ENCODE assay signal across 11 cellular contexts in genomic region chr17:43543771-43544575, GRCh38. TPM values are rescaled to one million over a fixed set of nuclear protein-coding genes. Genes with fewer than 3 reads are reported as not detected.
DNase-seq lines count a peak whose midpoint lies in the region; ATAC-seq and TF ChIP-seq lines count a peak whose summit lies in the region.
"Had no signal": no experiment of that assay in that cellular context is flagged by ENCODE, and none has a peak within 500 bp of the region (broad histone marks: within the 10 kb centered on the region; RNA-seq: fewer than 3 reads in every experiment).

No MANE protein-coding gene starts in this region.

- no peak for ATAC-seq in SK-N-SH treated with all-trans-retinoic acid at 6 μM for 48 hours
- no peak for ATAC-seq in effector memory CD8-positive, alpha-beta T cell (replicated peaks)

- POLR2A ChIA-PET in SK-N-SH (lab: Yijun Ruan, JAX) = interaction anchor here (0.8 kb wide), 1 partner anchor 16 kb away, joined by 5 read pairs; no protein-coding TSS in a partner anchor

- no peak overlapping the region for H3K27ac Mint-ChIP-seq in effector memory CD8-positive, alpha-beta T cell

- CTCF ChIA-PET in SK-N-SH (lab: Yijun Ruan, JAX) = interaction anchor here (0.6 to 2.9 kb wide), 5 partner anchors 18 to 130 kb away, joined by 3 to 15 read pairs (median 4); no protein-coding TSS in a partner anchor

- no peak for TF ChIP-seq RAD21 in SK-N-SH (IDR thresholded peaks at IDR 0.05; ENCODE audit: low read length)

- no peaks in the 10 kb centered on the region for H3K9me3 Mint-ChIP-seq in effector memory CD8-positive, alpha-beta T cell

- TF ChIP-seq EP300 in SK-N-SH (IDR thresholded peaks at IDR 0.05; ENCODE audit: borderline replicate concordance in 1 of 2, low read depth in 1 of 2, low read length in 1 of 2) = no peak

- H2AFZ ChIP-seq in SK-N-SH (ENCODE audit: low read depth) (no peak overlapping the region), osteoblast (ENCODE audit: low read length) (no peak overlapping the region)

- H3K79me2 ChIP-seq in SK-N-SH (ENCODE audit: insufficient read depth) (peaks cover 39% of the 10 kb centered on the region), osteoblast (ENCODE audit: insufficient read depth, low read length) (no peaks in the 10 kb centered on the region)

- H3K27me3 ChIP-seq in SK-N-SH (ENCODE audit: insufficient read depth) (no peaks in the 10 kb centered on the region), osteoblast (ENCODE audit: insufficient read depth, low read length) (no peaks in the 10 kb centered on the region)
- H3K27me3 ChIP-seq: dorsolateral prefrontal cortex, testis had no signal

- H3K9me3 ChIP-seq in SK-N-SH (no peaks in the 10 kb centered on the region), osteoblast (ENCODE audit: low read depth, low read length) (no peaks in the 10 kb centered on the region)
- H3K9me3 ChIP-seq: testis had no signal

- H3K36me3 Mint-ChIP-seq in effector memory CD8-positive, alpha-beta T cell (ENCODE audit: insufficient read depth) = peaks cover 17% of the 10 kb centered on the region

- H3K27ac ChIP-seq in SK-N-SH (ENCODE audit: low read depth in 2 of 2, low read length in 1 of 2) = peak overlapping the region in 1 of 2 experiments; percentile 95; a peak in 2 of 4 replicates
- H3K27ac ChIP-seq in osteoblast (ENCODE audit: low read depth, low read length) = no peak overlapping the region
- H3K27ac ChIP-seq: dorsolateral prefrontal cortex, testis had no signal

- H3K4me2 ChIP-seq in SK-N-SH (peak overlapping the region; percentile 91), osteoblast (ENCODE audit: insufficient read depth, low read length) (peak overlapping the region; percentile 91)

- TF ChIP-seq CTCF in SK-N-SH (IDR thresholded peaks at IDR 0.05) = no peak
- TF ChIP-seq CTCF in osteoblast (IDR thresholded peaks at IDR 0.05; ENCODE audit: extremely low read depth, low read depth, low read length) = no peak
- TF ChIP-seq CTCF in GM10266 (IDR thresholded peaks at IDR 0.05; ENCODE audit: control insufficient read depth, insufficient read depth, low read depth, missing control alignments) = no peak

- H3K9me2 ChIP-seq in SK-N-SH = no peaks in the 10 kb centered on the region

- WGBS in SK-N-SH (ENCODE audit: low lambda C conversion rate) = 47% methylated on average over 7 of the region's 7 CpGs

- H3K4me3 ChIP-seq in SK-N-SH (ENCODE audit: low read depth in 2 of 2, low read length in 1 of 2) (peak overlapping the region; percentile 61 to 69; a peak in 3 of 4 replicates), osteoblast (ENCODE audit: insufficient read depth, low read length) (no peak overlapping the region)
- H3K4me3 ChIP-seq: testis had no signal

- H4K20me1 ChIP-seq in SK-N-SH (ENCODE audit: insufficient read depth) = no peaks in the 10 kb centered on the region
- no peaks in the 10 kb centered on the region for H4K20me1 ChIP-seq in osteoblast (ENCODE audit: insufficient read depth, low read length)

- H3K4me3 Mint-ChIP-seq in effector memory CD8-positive, alpha-beta T cell = peak overlapping the region; percentile 79 to 91

- peak overlapping the region; percentile 91 for H3K9ac ChIP-seq in SK-N-SH

- H3K4me1 ChIP-seq in SK-N-SH (ENCODE audit: control insufficient read depth in 1 of 2, insufficient read depth in 2 of 2, low read depth in 1 of 2, low read length in 1 of 2) (peaks cover 12 to 33% of the 10 kb centered on the region in 2 experiments; a peak in 3 of 4 replicates), osteoblast (ENCODE audit: insufficient read depth, low read length) (peaks cover 31% of the 10 kb centered on the region)

- peaks cover 4% of the 10 kb centered on the region for H3F3A ChIP-seq in SK-N-SH (replicated peaks; ENCODE audit: insufficient read depth)

- DNase-seq in SK-N-SH (no peak), NCI-H748 (lab: John Stamatoyannopoulos, UW; ENCODE audit: unreplicated experiment) (peak; percentile 57), osteoblast (ENCODE audit: insufficient read length, low spot score, missing footprints) (no peak), SW480 (ENCODE audit: low spot score) (no peak), GM10266 (ENCODE audit: extremely low spot score) (no peak)
- no peak for DNase-seq in effector memory CD8-positive, alpha-beta T cell
- no peak for DNase-seq in NK-92 treated with Interleukin-12 subunit alpha and Interleukin-12 subunit beta, amount 100 ng/mL, for 24 hours (lab: John Stamatoyannopoulos, UW)
- DNase-seq: dorsolateral prefrontal cortex; stimulated activated CD4-positive, alpha-beta T cell treated with anti-CD3 and anti-CD28 coated beads, Interleukin-15, amount 100 ng/mL, for 24 hours; testis had no signal

- H3K36me3 ChIP-seq in SK-N-SH (replicated peaks in 1 of 2; ENCODE audit: control insufficient read depth in 1 of 2, insufficient read depth in 2 of 2, low read length in 1 of 2) (no peaks in the 10 kb centered on the region), osteoblast (ENCODE audit: insufficient read depth, low read length) (no peaks in the 10 kb centered on the region)

- peaks cover 20 to 22% of the 10 kb centered on the region in 2 donors for H3K4me1 Mint-ChIP-seq in effector memory CD8-positive, alpha-beta T cell (ENCODE audit: low read depth in 2 of 2)

- H3K27me3 Mint-ChIP-seq in effector memory CD8-positive, alpha-beta T cell = peaks cover 41 to 74% of the 10 kb centered on the region in 2 donors

TF ChIP-seq in SK-N-SH, 30 proteins besides CTCF, POLR2A, EP300 and RAD21 (continues in another document):
- TF ChIP-seq MEF2A (IDR thresholded peaks at IDR 0.05; ENCODE audit: borderline replicate concordance, low read depth) (no peak), RCOR1 (IDR thresholded peaks at IDR 0.05; ENCODE audit: low read length) (no peak), FOSL2 (IDR thresholded peaks at IDR 0.05; ENCODE audit: borderline replicate concordance, low read depth) (no peak), SMC3 (IDR thresholded peaks at IDR 0.05; ENCODE audit: low read depth, low read length) (no peak), REST (IDR thresholded peaks at IDR 0.05; ENCODE audit: low read depth, low read length) (no peak), FOXJ3 (CRISPR knock-in tag; IDR thresholded peaks at IDR 0.05) (no peak)

TF ChIP-seq in SK-N-SH treated with all-trans-retinoic acid at 6 μM for 48 hours, 23 proteins besides CTCF, POLR2A, EP300 and RAD21 (continues in another document):
- TF ChIP-seq ZNF565 (CRISPR knock-in tag; conservative IDR thresholded peaks at IDR 0.05; ENCODE audit: low read depth) (no peak), TCF4 (CRISPR knock-in tag; IDR thresholded peaks at IDR 0.05; ENCODE audit: borderline replicate concordance) (no peak), PPARA (CRISPR knock-in tag; IDR thresholded peaks at IDR 0.05; ENCODE audit: borderline replicate concordance) (no peak), CREB5 (CRISPR knock-in tag; IDR thresholded peaks at IDR 0.05; ENCODE audit: low read depth) (no peak), ZNF70 (CRISPR knock-in tag; IDR thresholded peaks at IDR 0.05) (no peak), CSRNP3 (CRISPR knock-in tag; IDR thresholded peaks at IDR 0.05) (no peak), TSHZ2 (CRISPR knock-in tag; IDR thresholded peaks at IDR 0.05) (no peak), ZFP30 (CRISPR knock-in tag; IDR thresholded peaks at IDR 0.05) (no peak), ESRRG (CRISPR knock-in tag; IDR thresholded peaks at IDR 0.05) (no peak)

RNA-seq across cellular contexts. Expression of gene ETV4, which starts 2.2 kb away (rescaled TPM):
- polyA plus RNA-seq in SK-N-SH (2012; rRNA removed) = 27.3 and 33.2 TPM in 2 replicates
- polyA plus RNA-seq in SK-N-SH (2012; cell fraction: cytosol; rRNA removed) = 12.5 and 20.4 TPM in 2 replicates
- polyA plus RNA-seq in SK-N-SH (2012; cell fraction: nucleus; rRNA removed) = 58.0 and 63.3 TPM in 2 replicates
- 0.72 and 1.2 TPM in 2 replicates for total RNA-seq in osteoblast
